Comparison of ENCODE assay signal across 20 cellular contexts in genomic region chr14:51382506-51382905, GRCh38.
DNase-seq lines count a peak whose midpoint lies in the region; ATAC-seq and TF ChIP-seq lines count a peak whose summit lies in the region.
"Had no signal": no experiment of that assay in that cellular context is flagged by ENCODE, and none has a peak within 500 bp of the region (broad histone marks: within the 10 kb centered on the region; RNA-seq: fewer than 3 reads in every experiment).

No MANE protein-coding gene starts in this region.

- intact Hi-C loops in IMR-90 (cut with micrococcal nuclease), result no loop called here
- intact Hi-C loops in prostate gland (cut with DNase I), result no loop called here
- intact Hi-C loops in heart right ventricle (cut with DNase I), result no loop called here

- H3K14ac ChIP-seq in IMR-90 (replicated peaks; ENCODE audit: low read depth, low read length), result peak overlapping the region; percentile 3; the same call in 1 of the 2 replicates

- H4K8ac ChIP-seq in IMR-90 (ENCODE audit: low read depth in 2 of 2, low read length in 2 of 2), result no peak overlapping the region

- TF ChIP-seq POLR2A in IMR-90 (IDR thresholded peaks at IDR 0.05; ENCODE audit: low read depth, low read length), result no peak
- no peak for TF ChIP-seq POLR2A in prostate gland (IDR thresholded peaks at IDR 0.05)

- no peak overlapping the region for H2AK5ac ChIP-seq in IMR-90 (ENCODE audit: low read depth, low read length)

- H3K4me1 ChIP-seq in IMR-90 (ENCODE audit: control insufficient read depth, insufficient read depth, low read length) (peaks cover 4% of the 10 kb centered on the region), prostate gland (replicated peaks) (no peaks in the 10 kb centered on the region), heart right ventricle (peaks cover 0 to 10% (median 0%) of the 10 kb centered on the region in 9 donors)

- no peaks in the 10 kb centered on the region for H3K9me3 ChIP-seq in IMR-90 (ENCODE audit: control insufficient read depth, insufficient read depth, low read length)
- no peaks in the 10 kb centered on the region for H3K9me3 ChIP-seq in prostate gland
- no peaks in the 10 kb centered on the region for H3K9me3 ChIP-seq in heart right ventricle
- H3K9me3 ChIP-seq: right lobe of liver, thoracic aorta had no signal

- H2BK5ac ChIP-seq in IMR-90 (ENCODE audit: low read depth, low read length, poor library complexity, severe bottlenecking), result no peak overlapping the region

- H3K4ac ChIP-seq in IMR-90 (ENCODE audit: low read depth, low read length), result no peak overlapping the region

- H2BK120ac ChIP-seq in IMR-90 (ENCODE audit: low read depth, low read length), result no peak overlapping the region

- H3K9ac ChIP-seq in IMR-90 (ENCODE audit: low read depth, low read length), result no peak overlapping the region

- DNase-seq in IMR-90, result no peak
- DNase-seq in NCI-H524 treated with DMSO at 0.1 percent for 48 hours (lab: John Stamatoyannopoulos, UW), result peak; percentile 99
- peak; percentile 100 for DNase-seq in epithelial cell of prostate (ENCODE audit: low read depth, low spot score)
- DNase-seq in prostate gland (ENCODE audit: low spot score), result peak; percentile 89
- no peak for DNase-seq in activated CD4-positive, alpha-beta T cell treated with anti-CD3 and anti-CD28 coated beads for 1 hour
- no peak for DNase-seq in heart right ventricle
- DNase-seq: activated CD4-positive, alpha-beta T cell treated with anti-CD3 and anti-CD28 coated beads, Interleukin-2, amount 50 U/mL, for 1 hour; activated gamma-delta T cell treated with Interleukin-2 at 50 U/mL for 16 hours; amygdala; CD4-positive, alpha-beta T cell; KG1; NCI-H1092; NCI-H446 treated with DMSO at 0.1 percent for 48 hours; right lobe of liver; Right ventricle myocardium superior; T-cell had no signal

- no peak overlapping the region for H2AFZ ChIP-seq in IMR-90 (replicated peaks; ENCODE audit: low read length, poor library complexity)

- H2AK9ac ChIP-seq in IMR-90 (replicated peaks; ENCODE audit: low read depth, low read length, poor library complexity), result no peak overlapping the region

- WGBS in IMR-90 (ENCODE audit: extremely low coverage in 2 of 2, insufficient read length in 1 of 2), 2 experiments, result no CpG with 5 or more reads among the region's 2 CpGs
- WGBS in prostate gland, result 29% methylated on average over 2 of the region's 2 CpGs
- WGBS in heart right ventricle, 2 donors, result 90 to 95% methylated on average over 2 of the region's 2 CpGs

- no peak for ATAC-seq in IMR-90 (ENCODE audit: low read depth)
- ATAC-seq in heart right ventricle, result no peak
- ATAC-seq in HG03439 (IDR thresholded peaks at IDR 0.05; ENCODE audit: unreplicated experiment), result no peak
- ATAC-seq in GM21723 (IDR thresholded peaks at IDR 0.05; ENCODE audit: unreplicated experiment), result no peak
- ATAC-seq: right lobe of liver; stimulated activated memory B cell treated with anti-CD40 and anti-IgM and Interleukin-4, amounts not matched to agents 10 μg/mL and 1 μg/mL and 100 μg/mL, for 72 hours; T-cell had no signal

- no peak overlapping the region for H3K27ac ChIP-seq in IMR-90 (ENCODE audit: insufficient read depth, low read length)
- peak overlapping the region; percentile 96 for H3K27ac ChIP-seq in epithelial cell of prostate
- peak overlapping the region in 1 of 2 donors; percentile 26 for H3K27ac ChIP-seq in prostate gland
- H3K27ac ChIP-seq in heart right ventricle, result no peak overlapping the region
- H3K27ac ChIP-seq: right lobe of liver, thoracic aorta had no signal

- CTCF ChIA-PET in IMR-90 (lab: Yijun Ruan, JAX), result interaction anchor here (1.1 kb wide), 1 partner anchor 11 kb away, joined by 3 read pairs; no protein-coding TSS in a partner anchor

- no peak for TF ChIP-seq RAD21 in IMR-90 (IDR thresholded peaks at IDR 0.05; ENCODE audit: low read length)

- POLR2A ChIA-PET in IMR-90 (lab: Charles Lee; ENCODE audit: unreplicated experiment), result no interaction called here

- no TSS peak for BruUV-seq in IMR-90 (replicated peaks; lab: Mats Ljungman, UMichigan)

- no peaks in the 10 kb centered on the region for H4K20me1 ChIP-seq in IMR-90 (ENCODE audit: insufficient read depth, low read length)

- no peak overlapping the region for H3K56ac ChIP-seq in IMR-90 (ENCODE audit: extremely low read depth, insufficient read depth, low read length)

- no peak overlapping the region for H3K23ac ChIP-seq in IMR-90 (ENCODE audit: low read depth, low read length)

- no peak overlapping the region for H3K18ac ChIP-seq in IMR-90 (ENCODE audit: low read depth, low read length)

- H3K4me2 ChIP-seq in IMR-90 (ENCODE audit: low read depth, low read length), result no peak overlapping the region

- in situ Hi-C loops in IMR-90 (cut with MboI; ENCODE audit: low sequenced_read_pairs), result no loop called here

- H2BK20ac ChIP-seq in IMR-90 (ENCODE audit: low read depth, low read length), result no peak overlapping the region

- H3K79me1 ChIP-seq in IMR-90 (ENCODE audit: low read depth in 1 of 2, low read length in 2 of 2), result no peaks in the 10 kb centered on the region

- H3K27me3 ChIP-seq in IMR-90 (ENCODE audit: control insufficient read depth, insufficient read depth, low read length), result no peaks in the 10 kb centered on the region
- H3K27me3 ChIP-seq in prostate gland (replicated peaks; ENCODE audit: insufficient read depth), result no peaks in the 10 kb centered on the region
- H3K27me3 ChIP-seq in heart right ventricle, result no peaks in the 10 kb centered on the region
- H3K27me3 ChIP-seq: right lobe of liver had no signal

- H2BK15ac ChIP-seq in IMR-90 (ENCODE audit: low read depth, low read length), result no peak overlapping the region; the same call in 2 of the 3 replicates

- H4K5ac ChIP-seq in IMR-90 (ENCODE audit: low read depth, low read length), result peak overlapping the region; percentile 8; the same call in 1 of the 2 replicates

- TF ChIP-seq CTCF in IMR-90 (conservative IDR thresholded peaks at IDR 0.05; ENCODE audit: low read depth, low read length), result no peak
- peak in 1 of 4 experiments; percentile 8 for TF ChIP-seq CTCF in prostate gland (IDR thresholded peaks at IDR 0.05)
- TF ChIP-seq CTCF in heart right ventricle (IDR thresholded peaks at IDR 0.05), result no peak

- no peaks in the 10 kb centered on the region for H3K9me1 ChIP-seq in IMR-90 (ENCODE audit: insufficient read depth, low read length)

- no peak overlapping the region for H4K91ac ChIP-seq in IMR-90 (ENCODE audit: insufficient read depth, low read depth, low read length)

- H3K36me3 ChIP-seq in IMR-90 (ENCODE audit: control insufficient read depth, insufficient read depth, low read length) (no peaks in the 10 kb centered on the region), prostate gland (no peaks in the 10 kb centered on the region), heart right ventricle (no peaks in the 10 kb centered on the region)
- H3K36me3 ChIP-seq: right lobe of liver, thoracic aorta had no signal

- no peak overlapping the region for H3K4me3 ChIP-seq in IMR-90 (ENCODE audit: insufficient read depth, low read depth, low read length)
- no peak overlapping the region for H3K4me3 ChIP-seq in prostate gland
- no peak overlapping the region for H3K4me3 ChIP-seq in heart right ventricle
- H3K4me3 ChIP-seq: right lobe of liver, thoracic aorta had no signal

- dilution Hi-C loops in IMR-90 (cut with HindIII; ENCODE audit: low sequenced_read_pairs, unreplicated experiment), result no loop called here

TF ChIP-seq in IMR-90, 13 proteins besides CTCF, POLR2A, EP300 and RAD21:
- TF ChIP-seq BHLHE40 (IDR thresholded peaks at IDR 0.05; ENCODE audit: low read depth, low read length) (no peak), FOS (IDR thresholded peaks at IDR 0.05; ENCODE audit: low read depth, low read length) (no peak), SMC3 (IDR thresholded peaks at IDR 0.05; ENCODE audit: low read depth, low read length) (no peak), RFX5 (IDR thresholded peaks at IDR 0.05; ENCODE audit: low read depth, low read length) (no peak), ELK1 (IDR thresholded peaks at IDR 0.05; ENCODE audit: borderline replicate concordance, low read depth, low read length) (no peak), MXI1 (IDR thresholded peaks at IDR 0.05; ENCODE audit: borderline replicate concordance, low read depth, low read length) (no peak), NFE2L2 (IDR thresholded peaks at IDR 0.05; ENCODE audit: low read depth, low read length) (no peak), CHD1 (IDR thresholded peaks at IDR 0.05; ENCODE audit: low read depth, low read length) (no peak), RCOR1 (IDR thresholded peaks at IDR 0.05; ENCODE audit: insufficient replicate concordance, low read length) (no peak), MAZ (IDR thresholded peaks at IDR 0.05; ENCODE audit: borderline replicate concordance, low read depth, low read length) (no peak), CEBPB (IDR thresholded peaks at IDR 0.05; ENCODE audit: low read depth, low read length) (no peak), MAFK (IDR thresholded peaks at IDR 0.05; ENCODE audit: low read depth, low read length) (no peak), USF2 (IDR thresholded peaks at IDR 0.05; ENCODE audit: low read depth, low read length) (no peak)

Comparison
In these comparisons a context has a peak if more than half of its experiments do, and no peak if none do; other contexts are left out.
1. DNase-seq: peak in NCI-H524 treated with DMSO at 0.1 percent for 48 hours (single experiment), epithelial cell of prostate (single experiment) and prostate gland (single experiment); none in IMR-90 (single experiment), activated CD4-positive, alpha-beta T cell treated with anti-CD3 and anti-CD28 coated beads for 1 hour (single experiment) and heart right ventricle (0 of 2).